ENCODE assay signal across 2 cellular contexts in the genomic region with DNA sequence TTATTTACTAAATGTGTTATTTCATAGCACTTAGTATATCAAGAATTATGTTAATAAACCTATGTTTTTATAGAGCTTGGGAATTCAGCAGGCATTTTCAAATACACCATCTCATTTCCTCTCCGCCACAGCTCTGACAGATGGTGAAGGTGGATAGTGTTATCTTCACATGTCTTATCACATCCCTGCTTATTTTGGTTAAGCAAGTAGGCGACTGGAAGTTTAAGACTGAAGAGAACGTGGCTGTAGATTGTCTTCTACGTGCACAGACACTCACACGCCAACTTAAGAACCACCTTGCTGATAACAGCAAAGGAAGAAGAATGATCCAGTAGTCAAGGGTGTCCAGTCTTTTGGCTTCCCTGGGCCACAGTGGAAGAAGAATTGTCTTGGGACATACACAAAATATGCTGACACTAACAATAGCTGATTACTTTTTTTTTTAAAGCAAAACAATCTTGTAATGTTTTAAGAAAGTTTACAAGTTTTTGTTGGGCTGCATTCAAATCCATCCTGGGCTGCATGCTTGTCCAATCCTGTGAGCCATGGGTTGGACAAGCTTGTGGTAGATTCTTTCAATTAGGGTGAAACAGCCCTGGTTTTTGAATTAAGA.
TF ChIP-seq lines count a peak whose summit lies in the region.

No MANE protein-coding gene starts in this region.

TF ChIP-seq in A549, 52 proteins besides CTCF, POLR2A, EP300 and RAD21:
- TF ChIP-seq, protein P1, sequence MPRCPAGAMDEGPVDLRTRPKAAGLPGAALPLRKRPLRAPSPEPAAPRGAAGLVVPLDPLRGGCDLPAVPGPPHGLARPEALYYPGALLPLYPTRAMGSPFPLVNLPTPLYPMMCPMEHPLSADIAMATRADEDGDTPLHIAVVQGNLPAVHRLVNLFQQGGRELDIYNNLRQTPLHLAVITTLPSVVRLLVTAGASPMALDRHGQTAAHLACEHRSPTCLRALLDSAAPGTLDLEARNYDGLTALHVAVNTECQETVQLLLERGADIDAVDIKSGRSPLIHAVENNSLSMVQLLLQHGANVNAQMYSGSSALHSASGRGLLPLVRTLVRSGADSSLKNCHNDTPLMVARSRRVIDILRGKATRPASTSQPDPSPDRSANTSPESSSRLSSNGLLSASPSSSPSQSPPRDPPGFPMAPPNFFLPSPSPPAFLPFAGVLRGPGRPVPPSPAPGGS (IDR thresholded peaks at IDR 0.05): no peak
- TF ChIP-seq CHD2 (IDR thresholded peaks at IDR 0.05; ENCODE audit: low read length, partially characterized antibody) (no peak), MAFK (IDR thresholded peaks at IDR 0.05; ENCODE audit: partially characterized antibody) (peak; percentile 35), CBX2 (IDR thresholded peaks at IDR 0.05; ENCODE audit: borderline replicate concordance, low read depth) (no peak), CHD4 (IDR thresholded peaks at IDR 0.05; ENCODE audit: borderline replicate concordance) (no peak), POLR2AphosphoS2 (conservative IDR thresholded peaks at IDR 0.05; ENCODE audit: low read length) (no peak)
- TF ChIP-seq, protein P2, sequence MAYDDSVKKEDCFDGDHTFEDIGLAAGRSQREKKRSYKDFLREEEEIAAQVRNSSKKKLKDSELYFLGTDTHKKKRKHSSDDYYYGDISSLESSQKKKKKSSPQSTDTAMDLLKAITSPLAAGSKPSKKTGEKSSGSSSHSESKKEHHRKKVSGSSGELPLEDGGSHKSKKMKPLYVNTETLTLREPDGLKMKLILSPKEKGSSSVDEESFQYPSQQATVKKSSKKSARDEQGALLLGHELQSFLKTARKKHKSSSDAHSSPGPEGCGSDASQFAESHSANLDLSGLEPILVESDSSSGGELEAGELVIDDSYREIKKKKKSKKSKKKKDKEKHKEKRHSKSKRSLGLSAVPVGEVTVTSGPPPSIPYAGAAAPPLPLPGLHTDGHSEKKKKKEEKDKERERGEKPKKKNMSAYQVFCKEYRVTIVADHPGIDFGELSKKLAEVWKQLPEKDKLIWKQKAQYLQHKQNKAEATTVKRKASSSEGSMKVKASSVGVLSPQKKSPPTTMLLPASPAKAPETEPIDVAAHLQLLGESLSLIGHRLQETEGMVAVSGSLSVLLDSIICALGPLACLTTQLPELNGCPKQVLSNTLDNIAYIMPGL (CRISPR knock-in tag; IDR thresholded peaks at IDR 0.05; ENCODE audit: borderline replicate concordance): no peak

TF ChIP-seq in IMR-90, 13 proteins besides CTCF, POLR2A, EP300 and RAD21:
- TF ChIP-seq SMC3 (IDR thresholded peaks at IDR 0.05; ENCODE audit: low read depth, low read length): no peak
- TF ChIP-seq MAFK (IDR thresholded peaks at IDR 0.05; ENCODE audit: low read depth, low read length): 0 out of 2 replicates have a peak, but pooled peaks have one; percentile 22
- no peak for TF ChIP-seq CEBPB (IDR thresholded peaks at IDR 0.05; ENCODE audit: low read depth, low read length)
- TF ChIP-seq MXI1 (IDR thresholded peaks at IDR 0.05; ENCODE audit: borderline replicate concordance, low read depth, low read length): no peak
- no peak for TF ChIP-seq FOS (IDR thresholded peaks at IDR 0.05; ENCODE audit: low read depth, low read length)
